In the genomic region with DNA sequence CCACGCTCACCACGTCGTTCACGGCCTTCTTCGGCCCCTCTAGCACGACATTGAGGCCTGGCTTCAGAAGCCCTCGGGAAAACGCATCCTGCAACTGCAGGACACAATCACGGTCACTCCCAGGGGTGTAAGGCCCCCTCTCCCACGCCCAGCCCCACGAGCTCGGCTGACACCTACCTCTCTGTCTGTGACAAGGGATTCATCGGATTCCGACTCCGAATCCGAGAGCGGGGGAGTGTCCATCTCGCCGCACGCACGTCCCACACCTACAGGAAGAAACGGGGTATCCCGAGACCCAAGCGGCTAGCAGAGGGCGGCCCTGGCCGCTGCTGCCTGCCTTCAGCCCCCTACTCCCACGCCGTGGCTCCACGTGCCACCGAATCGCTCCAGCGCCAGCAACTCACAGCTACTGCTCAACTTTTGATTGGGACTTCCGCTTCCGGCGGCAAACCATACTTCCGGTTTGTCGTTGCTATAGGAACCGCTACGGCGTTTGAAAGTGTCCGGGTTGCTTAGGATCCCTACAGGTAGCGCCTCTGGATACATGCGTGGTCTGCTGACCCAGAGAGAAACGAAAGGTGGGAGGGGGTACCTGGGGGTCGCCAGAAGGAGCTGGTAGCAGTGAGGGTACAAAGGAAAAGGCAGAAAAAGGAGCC, we compare ENCODE assay signal across 8 cellular contexts. TPM values are rescaled to one million over a fixed set of nuclear protein-coding genes. Genes with fewer than 3 reads are reported as not detected.
DNase-seq lines count a peak whose midpoint lies in the region; ATAC-seq, FAIRE-seq and TF ChIP-seq lines count a peak whose summit lies in the region.

CFAP57 (plus strand) TSS at position 455 of the 656 bp plus-strand sequence. CDS start 424 bp downstream, outside the sequence.
A gene with protein sequence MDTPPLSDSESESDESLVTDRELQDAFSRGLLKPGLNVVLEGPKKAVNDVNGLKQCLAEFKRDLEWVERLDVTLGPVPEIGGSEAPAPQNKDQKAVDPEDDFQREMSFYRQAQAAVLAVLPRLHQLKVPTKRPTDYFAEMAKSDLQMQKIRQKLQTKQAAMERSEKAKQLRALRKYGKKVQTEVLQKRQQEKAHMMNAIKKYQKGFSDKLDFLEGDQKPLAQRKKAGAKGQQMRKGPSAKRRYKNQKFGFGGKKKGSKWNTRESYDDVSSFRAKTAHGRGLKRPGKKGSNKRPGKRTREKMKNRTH (minus strand): TSS at position 415 of the 656 bp plus-strand sequence. CDS start 172 bp downstream, at position 243.

- WGBS in HepG2 (ENCODE audit: low lambda C conversion rate), result 2% methylated on average over 25 of the region's 45 CpGs

- peak within 1 kb of the TSS; percentile 84 for H2AFZ ChIP-seq in HepG2 (ENCODE audit: low read length)

- peaks cover 0 to 15% of the 10 kb centered on the region in 2 experiments; a peak in 2 of 5 replicates for H3K27me3 ChIP-seq in HepG2 (ENCODE audit: control insufficient read depth in 1 of 2, insufficient read depth in 2 of 2, low read length in 2 of 2)

- H3K9me3 Mint-ChIP-seq in activated CD4-positive, alpha-beta T cell treated with anti-CD3 and anti-CD28 coated beads, Interleukin-2, amount 10 ng/mL, durations not matched to agents 24 days and 14 days, result no peaks in the 10 kb centered on the region

- BruUV-seq in HepG2 (replicated peaks; lab: Mats Ljungman, UMichigan), result no TSS peak

- H3K4me2 ChIP-seq in HepG2 (ENCODE audit: low read depth, low read length), result peak within 1 kb of the TSS; percentile 92

- peak within 1 kb of the TSS; percentile 97 for H3K4me3 Mint-ChIP-seq in activated CD4-positive, alpha-beta T cell treated with anti-CD3 and anti-CD28 coated beads, Interleukin-2, amount 10 ng/mL, durations not matched to agents 24 days and 14 days

- POLR2A ChIA-PET in HepG2 (lab: Yijun Ruan, JAX), result interaction anchor here (1.0 to 2.2 kb wide), 4 partner anchors 15 to 478 kb away, joined by 3 to 8 read pairs (median 4); partner anchors contain the start of gene KDM4A

- peaks cover 26% of the 10 kb centered on the region for H3K4me1 Mint-ChIP-seq in activated CD4-positive, alpha-beta T cell treated with anti-CD3 and anti-CD28 coated beads, Interleukin-2, amount 10 ng/mL, durations not matched to agents 24 days and 14 days

- no peak for TF ChIP-seq RAD21 in HepG2 (CRISPR knock-in tag; IDR thresholded peaks at IDR 0.05)

- H3K36me3 ChIP-seq in HepG2 (replicated peaks in 1 of 2; ENCODE audit: control insufficient read depth in 1 of 2, insufficient read depth in 2 of 2, low read length in 2 of 2), result peaks cover 8 to 34% of the 10 kb centered on the region in 2 experiments

- DNase-seq in NCI-H526 (lab: John Stamatoyannopoulos, UW) (peak; percentile 93 to 97), dermis blood vessel endothelial cell (peak; percentile 95), HepG2 (ENCODE audit: low spot score) (peak; percentile 93)
- peak; percentile 98 for DNase-seq in activated CD4-positive, alpha-beta T cell treated with anti-CD3 and anti-CD28 coated beads, Interleukin-2, amount 10 ng/mL, durations not matched to agents 24 days and 14 days
- peak; percentile 87 for DNase-seq in stimulated activated CD4-positive, alpha-beta T cell treated with anti-CD3 and anti-CD28 coated beads, Interleukin-2, amount 100 ng/mL, for 4 hours (ENCODE audit: low read depth)

- in situ Hi-C loops in HepG2 (cut with HindIII; ENCODE audit: extremely low pct_ligation_motif_present, low pct_unique_long_range_greater_than_20kb), result no loop called here

- H3K27ac Mint-ChIP-seq in activated CD4-positive, alpha-beta T cell treated with anti-CD3 and anti-CD28 coated beads, Interleukin-2, amount 10 ng/mL, durations not matched to agents 24 days and 14 days, result peak within 1 kb of the TSS; percentile 97

- H3K9ac ChIP-seq in HepG2 (ENCODE audit: insufficient read depth, low read depth, low read length), result peak within 1 kb of the TSS; percentile 86

- H3K4me1 ChIP-seq in HepG2 (ENCODE audit: insufficient read depth, low read length), result peaks cover 23% of the 10 kb centered on the region

- H3K79me2 ChIP-seq in HepG2 (ENCODE audit: insufficient read depth, low read length), result peaks cover 20% of the 10 kb centered on the region

- H3K27me3 Mint-ChIP-seq in activated CD4-positive, alpha-beta T cell treated with anti-CD3 and anti-CD28 coated beads, Interleukin-2, amount 10 ng/mL, durations not matched to agents 24 days and 14 days, result peaks cover 23% of the 10 kb centered on the region

- H3K27ac ChIP-seq in C4-2B (peak within 1 kb of the TSS; percentile 80), HepG2 (ENCODE audit: extremely low read length, insufficient read depth, low read length) (peak within 1 kb of the TSS; percentile 49)

- peak; percentile 79 to 91 for TF ChIP-seq POLR2A in HepG2 (IDR thresholded peaks at IDR 0.05; ENCODE audit: insufficient read depth in 1 of 2, low read depth in 2 of 2, low read length in 2 of 2)

- peak within 1 kb of the TSS; percentile 79 to 97 (median 87) for H3K4me3 ChIP-seq in HepG2 (replicated peaks in 1 of 3; ENCODE audit: insufficient read depth in 1 of 3, low read depth in 2 of 3, low read length in 3 of 3)

- H4K20me1 ChIP-seq in HepG2 (ENCODE audit: insufficient read depth, low read length), result no peaks in the 10 kb centered on the region

- CTCF ChIA-PET in HepG2 (lab: Yijun Ruan, JAX; ENCODE audit: low intra/inter-chr PET ratio, low total read pairs), result no interaction called here

- H3K9me3 ChIP-seq in HepG2 (ENCODE audit: low read length), result no peaks in the 10 kb centered on the region

- intact Hi-C loops in activated CD4-positive, alpha-beta T cell treated with anti-CD3 and anti-CD28 coated beads, Interleukin-2, amount 10 ng/mL, durations not matched to agents 24 days and 14 days (cut with micrococcal nuclease), result loop anchor here (1.0 to 5.0 kb wide), 4 partner anchors 195 to 860 kb away; partner anchors contain the start of genes ELOVL1, MED8, SLC6A9 and SZT2
- intact Hi-C loops in HepG2 (cut with micrococcal nuclease; ENCODE audit: unreplicated experiment), result no loop called here

- FAIRE-seq in HepG2 (lab: Jason Lieb, UNC), result peak; percentile 85

- peak; percentile 93 for ATAC-seq in GM19372 (IDR thresholded peaks at IDR 0.05; ENCODE audit: low read depth, unreplicated experiment)
- peak; percentile 96 for ATAC-seq in HG03520 (IDR thresholded peaks at IDR 0.05; ENCODE audit: unreplicated experiment)
- ATAC-seq in HepG2, result peak; percentile 93

- TF ChIP-seq EP300 in HepG2 (IDR thresholded peaks at IDR 0.05; ENCODE audit: low read depth in 2 of 2, low read length in 2 of 2) (no peak), HepG2 (CRISPR knock-in tag; IDR thresholded peaks at IDR 0.05; ENCODE audit: borderline replicate concordance) (no peak)

- peaks cover 47% of the 10 kb centered on the region for H3K36me3 Mint-ChIP-seq in activated CD4-positive, alpha-beta T cell treated with anti-CD3 and anti-CD28 coated beads, Interleukin-2, amount 10 ng/mL, durations not matched to agents 24 days and 14 days (ENCODE audit: low read depth)

- no peak for TF ChIP-seq CTCF in C4-2B (conservative IDR thresholded peaks at IDR 0.05)
- TF ChIP-seq CTCF in HepG2 (CRISPR knock-in tag; IDR thresholded peaks at IDR 0.05), result no peak

RNA-seq across cellular contexts. Expression of gene CFAP57, which starts in this region (rescaled TPM):
- total RNA-seq in activated CD4-positive, alpha-beta T cell treated with anti-CD3 and anti-CD28 coated beads, Interleukin-2, amount 10 ng/mL, durations not matched to agents 24 days and 14 days, result 0.40 TPM in 1 of 2 replicates, not detected in the other
- total RNA-seq in dermis blood vessel endothelial cell, result 0.14 and 0.17 TPM in 2 replicates
- total RNA-seq in HepG2 (2016; rRNA removed; fragmentation: Illumina TruSeq; extraction: Trizol), result 0.14 TPM in 1 of 2 replicates, not detected in the other
- total RNA-seq in HepG2 (2016; cell fraction: cytosol; rRNA removed; fragmentation: Illumina TruSeq; extraction: Trizol; ENCODE audit: low read depth), result not detected in 2 replicates
- total RNA-seq in HepG2 (2016; cell fraction: insoluble cytoplasmic fraction; rRNA removed; fragmentation: Illumina TruSeq; extraction: Trizol), result 0.06 and 0.15 TPM in 2 replicates
- 0.09 TPM in 1 of 2 replicates, not detected in the other for total RNA-seq in HepG2 (2016; cell fraction: membrane; rRNA removed; fragmentation: Illumina TruSeq; extraction: Trizol)
- not detected in 2 replicates for total RNA-seq in HepG2 (2016; cell fraction: nucleus; rRNA removed; fragmentation: Illumina TruSeq; extraction: Trizol)
- polyA plus RNA-seq in HepG2 (2011; rRNA removed), result 0.01 and 0.07 TPM in 2 replicates
- polyA plus RNA-seq in HepG2 (2011; cell fraction: cytosol; rRNA removed), result 0.01 and 0.03 TPM in 2 replicates
- 0.03 TPM in 1 of 2 replicates, not detected in the other for polyA plus RNA-seq in HepG2 (2011; cell fraction: nucleus; rRNA removed)
- 0.08 and 0.11 TPM in 2 replicates for polyA plus RNA-seq in HepG2 (2012)
- polyA plus RNA-seq in HepG2 (2016; cell fraction: cytosol; fragmentation: Illumina TruSeq; extraction: Trizol; ENCODE audit: low read depth), result not detected in 2 replicates
- not detected in 2 replicates for polyA plus RNA-seq in HepG2 (2016; cell fraction: insoluble cytoplasmic fraction; fragmentation: Illumina TruSeq; extraction: Trizol; ENCODE audit: low read depth)
- polyA plus RNA-seq in HepG2 (2016; cell fraction: membrane; fragmentation: Illumina TruSeq; extraction: Trizol; ENCODE audit: low read depth), result not detected in 2 replicates
- polyA plus RNA-seq in HepG2 (2016; cell fraction: nucleus; fragmentation: Illumina TruSeq; extraction: Trizol; ENCODE audit: insufficient read depth, low read depth), result not detected in 2 replicates
- 0.94 TPM in 1 of 2 replicates, not detected in the other for polyA minus RNA-seq in HepG2 (2011; rRNA and poly(A)+ RNA removed; ENCODE audit: low replicate concordance)
- not detected in 2 replicates for polyA minus RNA-seq in HepG2 (2011; cell fraction: cytosol; rRNA and poly(A)+ RNA removed)
- 0.13 TPM in 1 of 2 replicates, not detected in the other for polyA minus RNA-seq in HepG2 (2011; cell fraction: nucleus; rRNA and poly(A)+ RNA removed)

RNA-seq across cellular contexts. Expression of the second gene that starts in this region (rescaled TPM):
- total RNA-seq in activated CD4-positive, alpha-beta T cell treated with anti-CD3 and anti-CD28 coated beads, Interleukin-2, amount 10 ng/mL, durations not matched to agents 24 days and 14 days, result 134 and 135 TPM in 2 replicates
- total RNA-seq in dermis blood vessel endothelial cell (68.1 and 89.9 TPM in 2 replicates), HepG2 (2016; rRNA removed; fragmentation: Illumina TruSeq; extraction: Trizol) (102 and 134 TPM in 2 replicates)
- 16.7 and 17.1 TPM in 2 replicates for total RNA-seq in HepG2 (2016; cell fraction: cytosol; rRNA removed; fragmentation: Illumina TruSeq; extraction: Trizol; ENCODE audit: low read depth)
- 105 and 136 TPM in 2 replicates for total RNA-seq in HepG2 (2016; cell fraction: insoluble cytoplasmic fraction; rRNA removed; fragmentation: Illumina TruSeq; extraction: Trizol)
- 31.7 and 33.4 TPM in 2 replicates for total RNA-seq in HepG2 (2016; cell fraction: membrane; rRNA removed; fragmentation: Illumina TruSeq; extraction: Trizol)
- total RNA-seq in HepG2 (2016; cell fraction: nucleus; rRNA removed; fragmentation: Illumina TruSeq; extraction: Trizol), result 41.1 and 51.6 TPM in 2 replicates
- 24.7 and 27.1 TPM in 2 replicates for polyA plus RNA-seq in HepG2 (2011; rRNA removed)
- 24.4 and 26.5 TPM in 2 replicates for polyA plus RNA-seq in HepG2 (2011; cell fraction: cytosol; rRNA removed)
- polyA plus RNA-seq in HepG2 (2011; cell fraction: nucleus; rRNA removed), result 21.8 and 28.1 TPM in 2 replicates
- 40.9 and 45.7 TPM in 2 replicates for polyA plus RNA-seq in HepG2 (2012)
- polyA plus RNA-seq in HepG2 (2016; cell fraction: cytosol; fragmentation: Illumina TruSeq; extraction: Trizol; ENCODE audit: low read depth), result 18.1 TPM in 2 replicates
- 152 and 154 TPM in 2 replicates for polyA plus RNA-seq in HepG2 (2016; cell fraction: insoluble cytoplasmic fraction; fragmentation: Illumina TruSeq; extraction: Trizol; ENCODE audit: low read depth)
- polyA plus RNA-seq in HepG2 (2016; cell fraction: membrane; fragmentation: Illumina TruSeq; extraction: Trizol; ENCODE audit: low read depth), result 27.7 and 29.2 TPM in 2 replicates
- 78.7 and 80.9 TPM in 2 replicates for polyA plus RNA-seq in HepG2 (2016; cell fraction: nucleus; fragmentation: Illumina TruSeq; extraction: Trizol; ENCODE audit: insufficient read depth, low read depth)
- polyA minus RNA-seq in HepG2 (2011; rRNA and poly(A)+ RNA removed; ENCODE audit: low replicate concordance), result 14.2 and 38.3 TPM in 2 replicates
- polyA minus RNA-seq in HepG2 (2011; cell fraction: cytosol; rRNA and poly(A)+ RNA removed), result 8.6 and 11.5 TPM in 2 replicates
- polyA minus RNA-seq in HepG2 (2011; cell fraction: nucleus; rRNA and poly(A)+ RNA removed), result 33.0 and 36.7 TPM in 2 replicates

Comparison
In these comparisons a context has a peak if more than half of its experiments do, and no peak if none do; other contexts are left out.
1. Peak in every context shown above with its lines: DNase-seq, ATAC-seq, H3K4me3 ChIP-seq and H3K27ac ChIP-seq.